38 cellular contexts compared by ENCODE assay signal in the genomic region with DNA sequence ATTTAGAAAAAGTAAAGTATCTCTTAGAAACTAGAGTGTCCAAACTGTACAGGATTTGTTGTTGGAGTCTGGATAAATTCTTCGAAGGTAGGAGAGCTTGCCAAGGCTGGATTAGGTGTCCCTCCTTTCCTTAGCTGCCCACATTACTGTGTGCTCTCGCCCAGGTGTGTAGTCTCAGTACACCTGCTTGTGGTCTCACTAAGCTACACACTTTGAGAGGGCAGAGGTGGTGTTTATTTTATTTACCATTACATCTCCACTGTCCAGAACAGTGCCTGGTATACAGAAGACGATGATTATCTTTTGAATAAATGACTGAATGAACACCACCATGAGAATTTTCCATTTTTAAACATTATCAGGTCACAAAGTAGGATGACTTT. TPM values are rescaled to one million over a fixed set of nuclear protein-coding genes. Genes with fewer than 3 reads are reported as not detected.
"Had no signal": no experiment of that assay in that cellular context is flagged by ENCODE, and none has a peak within 500 bp of the region (broad histone marks: within the 10 kb centered on the region; RNA-seq: fewer than 3 reads in every experiment).

No MANE protein-coding gene starts in this region.

- H2AFZ ChIP-seq: PC-9 had no signal

- ATAC-seq: Panc1, Right ventricle myocardium inferior, SK-N-SH treated with all-trans-retinoic acid at 6 μM for 48 hours, T-cell had no signal

- H3K9me3 ChIP-seq: SJCRH30 had no signal

- H3K27me3 ChIP-seq: SJCRH30 had no signal

- H3K27ac ChIP-seq: KMS-11, PC-9, RWPE1, SJCRH30, SK-N-MC had no signal

- H3K4me3 ChIP-seq: PC-9, SJCRH30, SK-N-MC had no signal

- H3K4me1 ChIP-seq: SJCRH30 had no signal

- H3K4me3 Mint-ChIP-seq: T-cell had no signal

- H3K27ac Mint-ChIP-seq: T-cell had no signal

- FAIRE-seq: RCC 7860 had no signal

- H3K9ac ChIP-seq: KMS-11 had no signal

- H3K9me3 Mint-ChIP-seq: T-cell had no signal

- DNase-seq: Karpas-422, NCI-H1048, NCI-H1092 treated with DMSO at 0.1 percent for 48 hours, NCI-H1105 treated with DMSO at 0.1 percent for 48 hours, NCI-H1417, NCI-H1436, NCI-H146, NCI-H1694, NCI-H187, NCI-H1930, NCI-H2029 treated with DMSO at 0.1 percent for 48 hours, NCI-H2081 treated with DMSO at 0.1 percent for 48 hours, NCI-H2107, NCI-H2171, NCI-H226, NCI-H446 treated with DMSO at 0.1 percent for 48 hours, NCI-H510A, NCI-H524, NCI-H526, NCI-H69, NCI-H774, PC-9, SHP77, SIG-M5, SJCRH30, T-cell had no signal

- H3K4me2 ChIP-seq: KMS-11, PC-9 had no signal

- H3K27me3 Mint-ChIP-seq: T-cell had no signal

RNA-seq across cellular contexts. Expression of a gene that starts 36.5 kb away (rescaled TPM):
- total RNA-seq: LHCN-M2, MCF 10A, OCI-LY7, PC-9, RPMI7951, SK-MEL-5, T-cell had no signal
